22 cellular contexts compared by ENCODE assay signal in the genomic region with DNA sequence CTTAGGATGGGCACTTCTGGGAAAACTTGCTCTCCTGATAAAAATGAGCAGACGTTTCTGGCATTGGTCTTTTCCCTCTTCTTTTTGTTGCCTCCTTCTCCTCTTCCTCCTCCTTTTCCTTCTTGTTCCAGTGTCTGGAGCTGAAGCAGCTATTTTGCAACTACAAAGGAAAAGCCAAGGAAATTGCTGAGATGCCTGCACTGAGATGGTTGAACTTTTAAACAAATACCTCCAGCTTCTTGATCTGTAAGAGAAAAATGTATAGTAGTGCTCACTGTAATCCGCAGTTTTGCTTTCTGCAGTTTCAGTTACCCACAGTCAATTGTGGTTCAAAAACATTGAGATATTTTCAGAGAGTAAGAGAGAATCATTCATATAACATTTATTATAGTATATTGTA. TPM values are rescaled to one million over a fixed set of nuclear protein-coding genes. Genes with fewer than 3 reads are reported as not detected.
A peak's percentile ranks its signal among the peaks of the same experiment; 100 is the strongest.
DNase-seq lines count a peak whose midpoint lies in the region; ATAC-seq, FAIRE-seq and TF ChIP-seq lines count a peak whose summit lies in the region.
"Had no signal": no experiment of that assay in that cellular context is flagged by ENCODE, and none has a peak within 500 bp of the region (broad histone marks: within the 10 kb centered on the region; RNA-seq: fewer than 3 reads in every experiment).

No MANE protein-coding gene starts in this region.

- H3K4me1 ChIP-seq in PC-9 (replicated peaks; ENCODE audit: insufficient read depth) (no peaks in the 10 kb centered on the region), endothelial cell of umbilical vein (ENCODE audit: control insufficient read depth, extremely low read depth, insufficient read depth, low read length) (no peaks in the 10 kb centered on the region), neural progenitor cell (peaks cover 15% of the 10 kb centered on the region), OCI-LY7 (ENCODE audit: insufficient read depth, low read length, poor library complexity, severe bottlenecking) (no peaks in the 10 kb centered on the region)
- H3K4me1 ChIP-seq: BE2C had no signal

- H3K9me2 ChIP-seq in PC-9 (ENCODE audit: insufficient read depth) (no peaks in the 10 kb centered on the region), OCI-LY7 (ENCODE audit: insufficient read depth, low read length) (no peaks in the 10 kb centered on the region)

- H3K79me2 ChIP-seq in PC-9 (ENCODE audit: low read depth) (no peaks in the 10 kb centered on the region), endothelial cell of umbilical vein (ENCODE audit: control insufficient read depth, insufficient read depth, low read length) (no peaks in the 10 kb centered on the region), neural progenitor cell (ENCODE audit: low read depth) (no peaks in the 10 kb centered on the region), OCI-LY7 (ENCODE audit: insufficient read depth, low read depth, low read length) (no peaks in the 10 kb centered on the region)

- TF ChIP-seq POLR2A in endothelial cell of umbilical vein (IDR thresholded peaks at IDR 0.05; ENCODE audit: low read depth, low read length) = no peak

- CTCF ChIA-PET in PC-9 (lab: Charles Lee) (no interaction called here), endothelial cell of umbilical vein (lab: Charles Lee) (no interaction called here), OCI-LY7 (lab: Charles Lee; ENCODE audit: unreplicated experiment) (no interaction called here)

- no peaks in the 10 kb centered on the region for H3K27me3 Mint-ChIP-seq in neural progenitor cell (ENCODE audit: insufficient read depth, low read depth)

- no peaks in the 10 kb centered on the region for H3K36me3 Mint-ChIP-seq in neural progenitor cell
- H3K36me3 Mint-ChIP-seq: T-cell had no signal

- H3K9me1 ChIP-seq in endothelial cell of umbilical vein (replicated peaks; ENCODE audit: control insufficient read depth, extremely low read depth, insufficient read depth, low read length) = no peaks in the 10 kb centered on the region

- no peaks in the 10 kb centered on the region for H3K9me3 Mint-ChIP-seq in neural progenitor cell
- H3K9me3 Mint-ChIP-seq: T-cell had no signal

- no peak overlapping the region for H3K27ac Mint-ChIP-seq in neural progenitor cell
- H3K27ac Mint-ChIP-seq: T-cell had no signal

- H4K20me1 ChIP-seq in PC-9 (ENCODE audit: insufficient read depth) (no peaks in the 10 kb centered on the region), endothelial cell of umbilical vein (replicated peaks; ENCODE audit: control insufficient read depth, extremely low read depth, insufficient read depth, low read length) (no peaks in the 10 kb centered on the region), neural progenitor cell (ENCODE audit: low read depth) (no peaks in the 10 kb centered on the region), OCI-LY7 (ENCODE audit: insufficient read depth, low read length) (no peaks in the 10 kb centered on the region)

- peaks cover 9% of the 10 kb centered on the region for H3K4me1 Mint-ChIP-seq in neural progenitor cell
- H3K4me1 Mint-ChIP-seq: T-cell had no signal

- H3F3A ChIP-seq in PC-9 (ENCODE audit: insufficient read depth, low read depth) (no peaks in the 10 kb centered on the region), neural progenitor cell (ENCODE audit: low read depth) (peaks cover 8% of the 10 kb centered on the region)

- peak; percentile 69 for FAIRE-seq in A204.1 (lab: Jason Lieb, UNC)
- FAIRE-seq in endothelial cell of umbilical vein (lab: Jason Lieb, UNC) = no peak
- FAIRE-seq: H54 had no signal

- no peak overlapping the region for H3K9ac ChIP-seq in endothelial cell of umbilical vein (replicated peaks; ENCODE audit: extremely low read depth, insufficient read depth, low read length)
- no peak overlapping the region for H3K9ac ChIP-seq in neural progenitor cell

- POLR2A ChIA-PET in PC-9 (lab: Charles Lee; ENCODE audit: unreplicated experiment) (no interaction called here), endothelial cell of umbilical vein (lab: Charles Lee) (no interaction called here), OCI-LY7 (lab: Charles Lee) (no interaction called here)

- TF ChIP-seq CTCF in PC-9 (conservative IDR thresholded peaks at IDR 0.05) (no peak), endothelial cell of umbilical vein (IDR thresholded peaks at IDR 0.05; ENCODE audit: extremely low read depth in 1 of 2, insufficient read depth in 1 of 2, low read depth in 1 of 2, low read length in 2 of 2) (no peak), neural progenitor cell (IDR thresholded peaks at IDR 0.05) (no peak), OCI-LY7 (conservative IDR thresholded peaks at IDR 0.05; ENCODE audit: low read length) (no peak)

- DNase-seq in PC-9 (no peak), endothelial cell of umbilical vein (ENCODE audit: low read depth, low spot score) (peak; percentile 30), neural progenitor cell (ENCODE audit: low spot score) (no peak), OCI-LY7 (ENCODE audit: low spot score) (no peak)
- DNase-seq in stimulated activated naive CD8-positive, alpha-beta T cell treated with anti-CD3 and anti-CD28 coated beads, Interleukin-15, Interleukin-2, amounts not matched to agents 100 U/mL and 50 U/mL, for 24 hours = no peak
- DNase-seq: 8988T, BE2C, DMS79, KBM-7, MM.1S, NCI-H1048, NCI-H1436 treated with DMSO at 0.1 percent for 48 hours, NCI-H1930, NCI-H2227 treated with DMSO at 0.1 percent for 48 hours, NCI-H510A, SIG-M5, T-cell had no signal

- H3K4me3 Mint-ChIP-seq in neural progenitor cell = no peak overlapping the region
- H3K4me3 Mint-ChIP-seq: T-cell had no signal

- H3K9me3 ChIP-seq in PC-9 (ENCODE audit: insufficient read depth, low read depth) (no peaks in the 10 kb centered on the region), endothelial cell of umbilical vein (replicated peaks; ENCODE audit: control insufficient read depth, insufficient read depth, low read length) (no peaks in the 10 kb centered on the region), neural progenitor cell (ENCODE audit: low read depth) (no peaks in the 10 kb centered on the region), OCI-LY7 (ENCODE audit: low read length) (no peaks in the 10 kb centered on the region)
- H3K9me3 ChIP-seq: BE2C had no signal

- H3K4me2 ChIP-seq in PC-9 = no peak overlapping the region
- no peak overlapping the region for H3K4me2 ChIP-seq in endothelial cell of umbilical vein (ENCODE audit: insufficient read depth, low read length)
- H3K4me2 ChIP-seq in neural progenitor cell = no peak overlapping the region
- no peak overlapping the region for H3K4me2 ChIP-seq in OCI-LY7 (ENCODE audit: low read length)

- H3K27ac ChIP-seq in PC-9 = no peak overlapping the region
- no peak overlapping the region for H3K27ac ChIP-seq in endothelial cell of umbilical vein (ENCODE audit: insufficient read depth, low read depth, low read length)
- H3K27ac ChIP-seq in neural progenitor cell = no peak overlapping the region
- H3K27ac ChIP-seq in OCI-LY7 (ENCODE audit: low read depth, low read length, poor library complexity, severe bottlenecking) = no peak overlapping the region

- no peak for ATAC-seq in HG03520 (IDR thresholded peaks at IDR 0.05; ENCODE audit: unreplicated experiment)
- no peak for ATAC-seq in GM21619 (IDR thresholded peaks at IDR 0.05; ENCODE audit: unreplicated experiment)
- no peak for ATAC-seq in stimulated activated naive CD8-positive, alpha-beta T cell treated with anti-CD3 and anti-CD28 coated beads, Interleukin-15, Interleukin-2, amounts not matched to agents 100 U/mL and 50 U/mL, for 24 hours
- ATAC-seq: Panc1, T-cell had no signal

- H3K4me3 ChIP-seq in PC-9 = no peak overlapping the region
- no peak overlapping the region for H3K4me3 ChIP-seq in endothelial cell of umbilical vein (replicated peaks in 1 of 3; ENCODE audit: insufficient read depth in 1 of 3, low read depth in 1 of 3, low read length in 3 of 3)
- no peak overlapping the region for H3K4me3 ChIP-seq in neural progenitor cell
- no peak overlapping the region for H3K4me3 ChIP-seq in OCI-LY7 (ENCODE audit: low read depth, low read length, poor library complexity, severe bottlenecking)

- H2AFZ ChIP-seq in PC-9 = peak overlapping the region; percentile 66; the same call in 1 of the 2 replicates
- no peak overlapping the region for H2AFZ ChIP-seq in endothelial cell of umbilical vein (ENCODE audit: low read depth, low read length)
- peak overlapping the region; percentile 75 for H2AFZ ChIP-seq in neural progenitor cell (replicated peaks)
- H2AFZ ChIP-seq in OCI-LY7 (ENCODE audit: low read length) = no peak overlapping the region

- no peaks in the 10 kb centered on the region for H3K36me3 ChIP-seq in PC-9 (ENCODE audit: low read depth)
- H3K36me3 ChIP-seq in endothelial cell of umbilical vein (ENCODE audit: control insufficient read depth in 2 of 2, extremely low read depth in 1 of 2, insufficient read depth in 2 of 2, low read length in 2 of 2) = no peaks in the 10 kb centered on the region
- no peaks in the 10 kb centered on the region for H3K36me3 ChIP-seq in neural progenitor cell
- H3K36me3 ChIP-seq in OCI-LY7 (ENCODE audit: insufficient read depth, low read length) = no peaks in the 10 kb centered on the region
- H3K36me3 ChIP-seq: BE2C had no signal

- no peaks in the 10 kb centered on the region for H3K27me3 ChIP-seq in PC-9 (ENCODE audit: insufficient read depth, low read depth)
- H3K27me3 ChIP-seq in endothelial cell of umbilical vein (ENCODE audit: control insufficient read depth in 2 of 2, insufficient read depth in 2 of 2, low read length in 2 of 2) = peaks cover 2 to 6% of the 10 kb centered on the region in 2 experiments
- no peaks in the 10 kb centered on the region for H3K27me3 ChIP-seq in neural progenitor cell

- dilution Hi-C loops in endothelial cell of umbilical vein (cut with MboI; ENCODE audit: extremely low pct_ligation_motif_present, low sequenced_read_pairs) = no loop called here

- BruUV-seq in PC-9 (replicated peaks; lab: Mats Ljungman, UMichigan) = no TSS peak
- no TSS peak for BruUV-seq in endothelial cell of umbilical vein (replicated peaks; lab: Mats Ljungman, UMichigan)
- BruUV-seq in OCI-LY7 (replicated peaks; lab: Mats Ljungman, UMichigan) = no TSS peak

- intact Hi-C loops in PC-9 (cut with micrococcal nuclease; ENCODE audit: unreplicated experiment) (no loop called here), endothelial cell of umbilical vein (cut with micrococcal nuclease) (no loop called here), OCI-LY7 (cut with micrococcal nuclease; ENCODE audit: unreplicated experiment) (no loop called here)

RNA-seq across cellular contexts. Expression of a gene that starts 7.5 kb away (rescaled TPM):
- total RNA-seq in PC-9 (2021) = 219 and 273 TPM in 2 replicates
- total RNA-seq in endothelial cell of umbilical vein = 234 and 249 TPM in 2 replicates
- 113 and 116 TPM in 2 replicates for polyA plus RNA-seq in endothelial cell of umbilical vein
- polyA plus RNA-seq in endothelial cell of umbilical vein (2011; cell fraction: cytosol; rRNA removed) = 142 and 145 TPM in 2 replicates
- polyA plus RNA-seq in endothelial cell of umbilical vein (2011; cell fraction: nucleus; rRNA removed) = 150 and 152 TPM in 2 replicates
- polyA plus RNA-seq in endothelial cell of umbilical vein (2012) = 164 and 205 TPM in 2 replicates
- 269 and 273 TPM in 2 replicates for polyA minus RNA-seq in endothelial cell of umbilical vein
- 158 TPM for polyA minus RNA-seq in endothelial cell of umbilical vein (2011; cell fraction: cytosol; rRNA and poly(A)+ RNA removed)
- 216 and 269 TPM in 2 replicates for polyA minus RNA-seq in endothelial cell of umbilical vein (2011; cell fraction: nucleus; rRNA and poly(A)+ RNA removed)
- 146 and 154 TPM in 2 replicates for total RNA-seq in neural progenitor cell (ENCODE audit: low replicate concordance)
- 111 and 112 TPM in 2 replicates for total RNA-seq in OCI-LY7 (2014; rRNA removed; shearing (Covaris generic))
- total RNA-seq in OCI-LY7 (2022) = 221 and 225 TPM in 2 replicates

RNA-seq across cellular contexts. Expression of a gene that starts 26.5 kb away (rescaled TPM):
- not detected in 2 replicates for total RNA-seq in PC-9 (2021)
- total RNA-seq in endothelial cell of umbilical vein = not detected in 2 replicates
- polyA plus RNA-seq in endothelial cell of umbilical vein = not detected in 2 replicates
- not detected in 2 replicates for polyA plus RNA-seq in endothelial cell of umbilical vein (2011; cell fraction: cytosol; rRNA removed)
- not detected in 2 replicates for polyA plus RNA-seq in endothelial cell of umbilical vein (2011; cell fraction: nucleus; rRNA removed)
- not detected in 2 replicates for polyA plus RNA-seq in endothelial cell of umbilical vein (2012)
- not detected in 2 replicates for polyA minus RNA-seq in endothelial cell of umbilical vein
- not detected for polyA minus RNA-seq in endothelial cell of umbilical vein (2011; cell fraction: cytosol; rRNA and poly(A)+ RNA removed)
- not detected in 2 replicates for polyA minus RNA-seq in endothelial cell of umbilical vein (2011; cell fraction: nucleus; rRNA and poly(A)+ RNA removed)
- not detected in 2 replicates for total RNA-seq in neural progenitor cell (ENCODE audit: low replicate concordance)
- not detected in 2 replicates for total RNA-seq in OCI-LY7 (2014; rRNA removed; shearing (Covaris generic))
- not detected in 2 replicates for total RNA-seq in OCI-LY7 (2022)
- total RNA-seq: T-cell had no signal

RNA-seq across cellular contexts. Expression of a gene that starts 50.9 kb away (rescaled TPM):
- 1.3 and 1.4 TPM in 2 replicates for total RNA-seq in PC-9 (2021)
- total RNA-seq in endothelial cell of umbilical vein = 0.82 TPM in 1 of 2 replicates, not detected in the other
- 0.35 and 1.0 TPM in 2 replicates for polyA plus RNA-seq in endothelial cell of umbilical vein
- polyA plus RNA-seq in endothelial cell of umbilical vein (2011; cell fraction: cytosol; rRNA removed) = 0.22 and 0.42 TPM in 2 replicates
- 1.6 and 1.9 TPM in 2 replicates for polyA plus RNA-seq in endothelial cell of umbilical vein (2011; cell fraction: nucleus; rRNA removed)
- 0.48 TPM in 1 of 2 replicates, not detected in the other for polyA plus RNA-seq in endothelial cell of umbilical vein (2012)
- 1.7 and 2.5 TPM in 2 replicates for polyA minus RNA-seq in endothelial cell of umbilical vein
- not detected for polyA minus RNA-seq in endothelial cell of umbilical vein (2011; cell fraction: cytosol; rRNA and poly(A)+ RNA removed)
- polyA minus RNA-seq in endothelial cell of umbilical vein (2011; cell fraction: nucleus; rRNA and poly(A)+ RNA removed) = 1.0 and 2.4 TPM in 2 replicates
- 1.1 and 2.2 TPM in 2 replicates for total RNA-seq in neural progenitor cell (ENCODE audit: low replicate concordance)
- 0.32 and 3.0 TPM in 2 replicates for total RNA-seq in OCI-LY7 (2014; rRNA removed; shearing (Covaris generic))
- 0.98 and 1.5 TPM in 2 replicates for total RNA-seq in OCI-LY7 (2022)

RNA-seq across cellular contexts. Expression of a gene that starts 56.3 kb away (rescaled TPM):
- total RNA-seq in PC-9 (2021) (227 and 299 TPM in 2 replicates), endothelial cell of umbilical vein (122 and 142 TPM in 2 replicates), neural progenitor cell (ENCODE audit: low replicate concordance) (229 and 266 TPM in 2 replicates), OCI-LY7 (2022) (149 and 151 TPM in 2 replicates)
- polyA plus RNA-seq in endothelial cell of umbilical vein = 428 and 508 TPM in 2 replicates
- polyA plus RNA-seq in endothelial cell of umbilical vein (2011; cell fraction: cytosol; rRNA removed) = 315 and 334 TPM in 2 replicates
- 133 and 144 TPM in 2 replicates for polyA plus RNA-seq in endothelial cell of umbilical vein (2011; cell fraction: nucleus; rRNA removed)
- 95.8 and 168 TPM in 2 replicates for polyA plus RNA-seq in endothelial cell of umbilical vein (2012)
- 114 and 123 TPM in 2 replicates for polyA minus RNA-seq in endothelial cell of umbilical vein
- polyA minus RNA-seq in endothelial cell of umbilical vein (2011; cell fraction: cytosol; rRNA and poly(A)+ RNA removed) = 45.7 TPM
- polyA minus RNA-seq in endothelial cell of umbilical vein (2011; cell fraction: nucleus; rRNA and poly(A)+ RNA removed) = 23.5 and 31.2 TPM in 2 replicates
- total RNA-seq in OCI-LY7 (2014; rRNA removed; shearing (Covaris generic)) = 162 and 165 TPM in 2 replicates

RNA-seq across cellular contexts. Expression of a gene that starts 59.1 kb away (rescaled TPM):
- total RNA-seq in PC-9 (2021) (25.2 and 27.0 TPM in 2 replicates), endothelial cell of umbilical vein (14.5 and 15.5 TPM in 2 replicates), neural progenitor cell (ENCODE audit: low replicate concordance) (7.1 and 13.5 TPM in 2 replicates), OCI-LY7 (2022) (17.0 and 18.3 TPM in 2 replicates)
- 4.0 and 4.6 TPM in 2 replicates for polyA plus RNA-seq in endothelial cell of umbilical vein
- 6.8 and 7.1 TPM in 2 replicates for polyA plus RNA-seq in endothelial cell of umbilical vein (2011; cell fraction: cytosol; rRNA removed)
- 6.3 and 7.1 TPM in 2 replicates for polyA plus RNA-seq in endothelial cell of umbilical vein (2011; cell fraction: nucleus; rRNA removed)
- polyA plus RNA-seq in endothelial cell of umbilical vein (2012) = 10.7 and 12.9 TPM in 2 replicates
- 13.0 and 13.8 TPM in 2 replicates for polyA minus RNA-seq in endothelial cell of umbilical vein
- polyA minus RNA-seq in endothelial cell of umbilical vein (2011; cell fraction: cytosol; rRNA and poly(A)+ RNA removed) = 7.2 TPM
- polyA minus RNA-seq in endothelial cell of umbilical vein (2011; cell fraction: nucleus; rRNA and poly(A)+ RNA removed) = 8.4 and 8.5 TPM in 2 replicates
- total RNA-seq in OCI-LY7 (2014; rRNA removed; shearing (Covaris generic)) = 13.3 and 15.1 TPM in 2 replicates

Comparison
In these comparisons a context has a peak if more than half of its experiments do, and no peak if none do; other contexts are left out.
1. H2AFZ ChIP-seq: peak in PC-9 (single experiment) and neural progenitor cell (single experiment); none in endothelial cell of umbilical vein (single experiment) and OCI-LY7 (single experiment).